29 cellular contexts compared by ENCODE assay signal in genomic region chr17:35192708-35193107, GRCh38. TPM values are rescaled to one million over a fixed set of nuclear protein-coding genes. Genes with fewer than 3 reads are reported as not detected.
A peak's percentile ranks its signal among the peaks of the same experiment; 100 is the strongest.
DNase-seq lines count a peak whose midpoint lies in the region; ATAC-seq, FAIRE-seq and TF ChIP-seq lines count a peak whose summit lies in the region.
"Had no signal": no experiment of that assay in that cellular context is flagged by ENCODE, and none has a peak within 500 bp of the region (broad histone marks: within the 10 kb centered on the region; RNA-seq: fewer than 3 reads in every experiment).

No MANE protein-coding gene starts in this region.

- FAIRE-seq in bronchial epithelial cell (lab: Jason Lieb, UNC): peak; percentile 89
- FAIRE-seq: D721Med, GM12878 had no signal

- POLR2A ChIA-PET in T-cell (lab: Charles Lee): interaction anchor here in 1 of 2 donors (0.7 kb wide), 1 partner anchor 181 kb away, joined by 4 read pairs; no protein-coding TSS in a partner anchor

- H3K4me3 Mint-ChIP-seq in T-cell: peak overlapping the region in 2 of 3 donors; percentile 32 to 58
- H3K4me3 Mint-ChIP-seq: CD14-positive monocyte, immature natural killer cell, memory B cell, neural progenitor cell, T-helper 17 cell had no signal

- H3K27ac Mint-ChIP-seq in T-cell: peak overlapping the region; percentile 39 to 91
- H3K27ac Mint-ChIP-seq: memory B cell, T-helper 17 cell had no signal

- peaks cover 45 to 55% (median 50%) of the 10 kb centered on the region in 3 donors for H3K4me1 Mint-ChIP-seq in T-cell
- H3K4me1 Mint-ChIP-seq: memory B cell, neural progenitor cell had no signal

- no peak overlapping the region for H3K4me3 ChIP-seq in bronchial epithelial cell (ENCODE audit: low read depth, low read length)
- H3K4me3 ChIP-seq: GM12878, GM23248, neural progenitor cell, right atrium auricular region, SK-N-MC, smooth muscle cell had no signal

- peaks cover 4% of the 10 kb centered on the region for H3K36me3 Mint-ChIP-seq in T-cell
- H3K36me3 Mint-ChIP-seq: CD14-positive monocyte, memory B cell, neural progenitor cell had no signal

- DNase-seq in stimulated activated naive CD4-positive, alpha-beta T cell (lab: John Stamatoyannopoulos, UW): peak in 4 of 6 experiments; percentile 12 to 29 (median 19)
- DNase-seq in stimulated activated naive CD4-positive, alpha-beta T cell treated with Interleukin-2 at 50 U/mL for 16 hours (lab: John Stamatoyannopoulos, UW): no peak
- DNase-seq in T-cell (peak in 23 of 34 experiments; percentile 25 to 70 (median 47)), bronchial epithelial cell (ENCODE audit: low read depth) (no peak), NCI-H1417 (lab: John Stamatoyannopoulos, UW) (no peak), DMS153 treated with DMSO at 0.1 percent for 48 hours (lab: John Stamatoyannopoulos, UW; ENCODE audit: unreplicated experiment) (no peak)
- DNase-seq: EL; GM23248; hypothalamus; immature natural killer cell; Karpas-422; NCI-H1436 treated with DMSO at 0.1 percent for 48 hours; NCI-H2107; NCI-H82; stimulated activated CD4-positive, alpha-beta T cell treated with anti-CD3 and anti-CD28 coated beads, Interleukin-2, amount 100 ng/mL, for 24 hours; T-helper 17 cell had no signal

- TF ChIP-seq CTCF in bronchial epithelial cell (IDR thresholded peaks at IDR 0.05; ENCODE audit: insufficient read depth, low read length, severe bottlenecking): no peak

- no peaks in the 10 kb centered on the region for H3K9me3 Mint-ChIP-seq in T-cell
- H3K9me3 Mint-ChIP-seq: immature natural killer cell, memory B cell had no signal

- ATAC-seq in T-cell (replicated peaks in 1 of 4) (peak; percentile 23 to 83 (median 60)), HG02973 (IDR thresholded peaks at IDR 0.05; ENCODE audit: unreplicated experiment) (no peak)
- ATAC-seq: GM12878, T-helper 17 cell had no signal

- CTCF ChIA-PET in T-cell (lab: Charles Lee): interaction anchor here in 1 of 2 donors (0.6 kb wide), 1 partner anchor 89 kb away, joined by 4 read pairs; no protein-coding TSS in a partner anchor

- H3K27me3 Mint-ChIP-seq in T-cell: peaks cover 0 to 1% of the 10 kb centered on the region in 2 donors
- H3K27me3 Mint-ChIP-seq: T-helper 17 cell had no signal

- H3K36me3 ChIP-seq in bronchial epithelial cell (ENCODE audit: control insufficient read depth, insufficient read depth, low read length): no peaks in the 10 kb centered on the region
- H3K36me3 ChIP-seq: neural progenitor cell had no signal

- H3K27me3 ChIP-seq in bronchial epithelial cell (ENCODE audit: control insufficient read depth, insufficient read depth, low read length): no peaks in the 10 kb centered on the region
- H3K27me3 ChIP-seq: neural progenitor cell, right atrium auricular region had no signal

RNA-seq across cellular contexts. Expression of gene SLC35G3, which starts 1.5 kb away (rescaled TPM):
- total RNA-seq in T-cell (not detected), bronchial epithelial cell (not detected in 2 replicates)
- total RNA-seq: dermis microvascular lymphatic vessel endothelial cell, fibroblast of lung, GM12878, GM23248, right atrium auricular region, smooth muscle cell, temporal lobe, urinary bladder had no signal

RNA-seq across cellular contexts. Expression of gene UNC45B, which starts 45.1 kb away (rescaled TPM):
- under 1 TPM; 0.13 to 0.50 (median 0.26) TPM for total RNA-seq in T-cell
- total RNA-seq in bronchial epithelial cell: not detected in 2 replicates
- total RNA-seq: fibroblast of lung, GM12878, GM23248, smooth muscle cell, temporal lobe had no signal

RNA-seq across cellular contexts. Expression of gene SLFN5, which starts 50.2 kb away (rescaled TPM):
- total RNA-seq in T-cell (100 to 1,000 TPM; 132 to 195 (median 164) TPM), bronchial epithelial cell (104 and 112 TPM in 2 replicates)

RNA-seq across cellular contexts. Expression of gene NLE1, which starts 50.6 kb away (rescaled TPM):
- total RNA-seq in T-cell: 10 to 100 TPM; 12.3 to 29.1 (median 17.8) TPM
- 10.2 and 32.4 TPM in 2 replicates for total RNA-seq in bronchial epithelial cell

Comparison
In these comparisons a context has a peak if more than half of its experiments do, and no peak if none do; other contexts are left out.
1. DNase-seq: peak in stimulated activated naive CD4-positive, alpha-beta T cell (4 of 6) and T-cell (23 of 34); none in stimulated activated naive CD4-positive, alpha-beta T cell treated with Interleukin-2 at 50 U/mL for 16 hours (single experiment), bronchial epithelial cell (single experiment), NCI-H1417 (0 of 3) and DMS153 treated with DMSO at 0.1 percent for 48 hours (single experiment).